In genomic region chr19:47700934-47701716, GRCh38 we compare ENCODE assay signal across 34 cellular contexts. TPM values are rescaled to one million over a fixed set of nuclear protein-coding genes. Genes with fewer than 3 reads are reported as not detected.
"Had no signal": no experiment of that assay in that cellular context is flagged by ENCODE, and none has a peak within 500 bp of the region (broad histone marks: within the 10 kb centered on the region; RNA-seq: fewer than 3 reads in every experiment).

No MANE protein-coding gene starts in this region.

- H3K4me3 Mint-ChIP-seq: activated B cell treated with CpG ODN at 0.5 μM for 24 hours; activated CD8-positive, alpha-beta T cell treated with anti-CD3 and anti-CD28 coated beads for 36 hours; activated naive CD8-positive, alpha-beta T cell treated with anti-CD3 and anti-CD28 coated beads for 36 hours; activated naive CD8-positive, alpha-beta T cell treated with anti-CD3 and anti-CD28 coated beads, Interleukin-2, amount 50 U/mL, for 24 hours; activated T-cell treated with anti-CD3 and anti-CD28 coated beads, Interleukin-2, amount 50 U/mL, for 4 hours; activated T-helper 17 cell treated with anti-CD3 and anti-CD28 coated beads, Interleukin-2, amount 50 U/mL, for 72 hours; T-helper 17 cell; T-helper 2 cell treated with Interferon-gamma antibody and Interleukin-4, amounts not matched to agents 5 μg/mL and 100 μg/mL, for 36 hours had no signal

- FAIRE-seq: colon, endometrium, endothelial cell of umbilical vein, frontal cortex had no signal

- H3K27me3 ChIP-seq: adrenal gland, body of pancreas, heart left ventricle had no signal

- DNase-seq: activated B cell treated with CpG ODN at 0.5 μM for 24 hours; activated CD4-positive, alpha-beta T cell treated with anti-CD3 and anti-CD28 coated beads for 48 hours; activated CD4-positive, alpha-beta T cell treated with anti-CD3 and anti-CD28 coated beads, Interleukin-2, amount 50 U/mL, for 1 hour; activated CD4-positive, alpha-beta T cell treated with anti-CD3 and anti-CD28 coated beads, Interleukin-2, amount 50 U/mL, for 48 hours; activated CD8-positive, alpha-beta memory T cell treated with anti-CD3 and anti-CD28 coated beads for 24 hours; activated CD8-positive, alpha-beta T cell treated with anti-CD3 and anti-CD28 coated beads for 36 hours; activated effector memory CD4-positive, alpha-beta T cell treated with Interleukin-2 at 50 U/mL for 16 hours; activated gamma-delta T cell treated with Interleukin-2 at 50 U/mL for 16 hours; activated naive CD4-positive, alpha-beta T cell treated with anti-CD3 and anti-CD28 coated beads, Interleukin-2, amount 50 U/mL, for 16 hours; activated naive CD4-positive, alpha-beta T cell treated with Interleukin-2 at 50 U/mL for 16 hours; activated naive CD8-positive, alpha-beta T cell treated with anti-CD3 and anti-CD28 coated beads for 36 hours; activated naive CD8-positive, alpha-beta T cell treated with anti-CD3 and anti-CD28 coated beads, Interleukin-2, amount 50 U/mL, for 24 hours; activated T-cell treated with anti-CD3 and anti-CD28 coated beads, Interleukin-2, amount 50 U/mL, for 4 hours; adrenal gland; amygdala; aorta; body of pancreas; caudate nucleus; cortex of kidney; dermis blood vessel endothelial cell; effector CD4-positive, alpha-beta T cell; foreskin fibroblast; heart left ventricle; T-helper 17 cell; T1000; WERI-Rb-1 had no signal

- H3K9me3 ChIP-seq: adrenal gland, body of pancreas, heart left ventricle had no signal

- H3K9me3 Mint-ChIP-seq: activated B cell treated with CpG ODN at 0.5 μM for 24 hours; activated CD8-positive, alpha-beta T cell treated with anti-CD3 and anti-CD28 coated beads for 36 hours; activated naive CD8-positive, alpha-beta T cell treated with anti-CD3 and anti-CD28 coated beads for 36 hours; activated naive CD8-positive, alpha-beta T cell treated with anti-CD3 and anti-CD28 coated beads, Interleukin-2, amount 50 U/mL, for 24 hours; activated T-cell treated with anti-CD3 and anti-CD28 coated beads, Interleukin-2, amount 50 U/mL, for 4 hours; activated T-helper 17 cell treated with anti-CD3 and anti-CD28 coated beads, Interleukin-2, amount 50 U/mL, for 72 hours; T-helper 2 cell treated with Interferon-gamma antibody and Interleukin-4, amounts not matched to agents 5 μg/mL and 100 μg/mL, for 36 hours had no signal

- H3K36me3 Mint-ChIP-seq: activated naive CD8-positive, alpha-beta T cell treated with anti-CD3 and anti-CD28 coated beads for 36 hours had no signal

- H3K27me3 Mint-ChIP-seq: activated B cell treated with CpG ODN at 0.5 μM for 24 hours; activated CD8-positive, alpha-beta T cell treated with anti-CD3 and anti-CD28 coated beads for 36 hours; activated naive CD8-positive, alpha-beta T cell treated with anti-CD3 and anti-CD28 coated beads for 36 hours; activated naive CD8-positive, alpha-beta T cell treated with anti-CD3 and anti-CD28 coated beads, Interleukin-2, amount 50 U/mL, for 24 hours; activated T-helper 17 cell treated with anti-CD3 and anti-CD28 coated beads, Interleukin-2, amount 50 U/mL, for 72 hours; T-helper 17 cell had no signal

- H3K27ac ChIP-seq: adrenal gland, body of pancreas, heart left ventricle, WERI-Rb-1 had no signal

- H3K27ac Mint-ChIP-seq: activated B cell treated with CpG ODN at 0.5 μM for 24 hours; activated CD8-positive, alpha-beta T cell treated with anti-CD3 and anti-CD28 coated beads for 36 hours; activated naive CD8-positive, alpha-beta T cell treated with anti-CD3 and anti-CD28 coated beads for 36 hours; activated naive CD8-positive, alpha-beta T cell treated with anti-CD3 and anti-CD28 coated beads, Interleukin-2, amount 50 U/mL, for 24 hours; activated T-helper 17 cell treated with anti-CD3 and anti-CD28 coated beads, Interleukin-2, amount 50 U/mL, for 72 hours; T-helper 17 cell; T-helper 2 cell treated with Interferon-gamma antibody and Interleukin-4, amounts not matched to agents 5 μg/mL and 100 μg/mL, for 36 hours had no signal

- H3K4me3 ChIP-seq: adrenal gland, body of pancreas, heart left ventricle had no signal

- H3K4me1 Mint-ChIP-seq: activated B cell treated with CpG ODN at 0.5 μM for 24 hours; activated naive CD8-positive, alpha-beta T cell treated with anti-CD3 and anti-CD28 coated beads, Interleukin-2, amount 50 U/mL, for 24 hours; activated T-helper 17 cell treated with anti-CD3 and anti-CD28 coated beads, Interleukin-2, amount 50 U/mL, for 72 hours; T-helper 17 cell had no signal

- ATAC-seq: activated CD4-positive, CD25-positive, alpha-beta regulatory T cell treated with anti-CD3 and anti-CD28 coated beads, Interleukin-2, amount 50 U/mL, for 24 hours; activated CD8-positive, alpha-beta T cell treated with anti-CD3 and anti-CD28 coated beads for 36 hours; activated naive CD8-positive, alpha-beta T cell treated with anti-CD3 and anti-CD28 coated beads, Interleukin-2, amount 50 U/mL, for 24 hours; activated T-cell treated with anti-CD3 and anti-CD28 coated beads, Interleukin-2, amount 50 U/mL, for 4 hours; activated T-helper 17 cell treated with anti-CD3 and anti-CD28 coated beads, Interleukin-2, amount 50 U/mL, for 72 hours; body of pancreas; esophagus mucosa; heart left ventricle; T-helper 17 cell had no signal

RNA-seq across cellular contexts. Expression of gene EHD2, which starts 12.1 kb away (rescaled TPM):
- total RNA-seq: activated B cell treated with CpG ODN at 0.5 μM for 24 hours had no signal
